8 cellular contexts compared by ENCODE assay signal in the genomic region with DNA sequence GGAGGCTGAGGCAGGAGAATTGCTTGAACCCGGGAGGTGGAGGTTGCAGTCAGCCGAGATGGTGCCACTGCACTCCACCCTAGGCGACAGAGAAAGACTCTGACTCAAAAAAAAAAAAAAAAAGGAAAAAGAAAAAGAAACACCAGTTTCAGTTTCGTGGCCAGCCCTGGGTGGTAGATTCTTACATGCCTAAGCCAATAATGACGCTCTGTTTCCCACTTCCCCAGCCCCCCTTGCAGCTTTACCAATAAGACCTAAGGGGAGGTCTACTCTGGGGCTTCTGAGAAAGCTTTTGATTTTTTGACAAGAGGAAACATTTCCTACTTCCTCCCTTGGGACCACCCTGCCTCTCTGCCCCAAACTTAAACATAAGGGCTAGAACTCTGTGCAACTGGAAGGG. TPM values are rescaled to one million over a fixed set of nuclear protein-coding genes. Genes with fewer than 3 reads are reported as not detected.
DNase-seq lines count a peak whose midpoint lies in the region; ATAC-seq and TF ChIP-seq lines count a peak whose summit lies in the region.

No MANE protein-coding gene starts in this region.

- peak overlapping the region; percentile 85 for H3K27ac Mint-ChIP-seq in activated naive CD8-positive, alpha-beta T cell treated with anti-CD3 and anti-CD28 coated beads for 36 hours

- DNase-seq in Panc1 (ENCODE audit: low read depth, low spot score) (no peak), sigmoid colon (no peak), NCI-H510A treated with DMSO at 0.1 percent for 48 hours (lab: John Stamatoyannopoulos, UW) (no peak), NCI-H2029 treated with DMSO at 0.1 percent for 48 hours (lab: John Stamatoyannopoulos, UW) (no peak), cerebellum (ENCODE audit: low spot score) (no peak)
- peak; percentile 72 for DNase-seq in activated naive CD8-positive, alpha-beta T cell treated with anti-CD3 and anti-CD28 coated beads for 36 hours
- peak; percentile 15 for DNase-seq in stimulated activated CD8-positive, alpha-beta memory T cell treated with anti-CD3 and anti-CD28 coated beads, Interleukin-12 subunit alpha, Interleukin-12 subunit beta, amount 100 ng/mL, for 24 hours (ENCODE audit: extremely low read depth)

- no peak for TF ChIP-seq POLR2A in sigmoid colon (IDR thresholded peaks at IDR 0.05)

- no peak for TF ChIP-seq EP300 in sigmoid colon (IDR thresholded peaks at IDR 0.05)

- in situ Hi-C loops in Panc1 (cut with HindIII; ENCODE audit: low pct_unique_long_range_greater_than_20kb, low sequenced_read_pairs): no loop called here

- peak overlapping the region; percentile 60; the same call in 1 of the 2 replicates for H3K27ac ChIP-seq in Panc1 (ENCODE audit: low read length)
- no peak overlapping the region for H3K27ac ChIP-seq in sigmoid colon

- BruUV-seq in Panc1 (replicated peaks; lab: Mats Ljungman, UMichigan): no TSS peak

- peaks cover 2% of the 10 kb centered on the region for H3K36me3 Mint-ChIP-seq in activated naive CD8-positive, alpha-beta T cell treated with anti-CD3 and anti-CD28 coated beads for 36 hours

- no peak for TF ChIP-seq CTCF in Panc1 (IDR thresholded peaks at IDR 0.05)
- TF ChIP-seq CTCF in sigmoid colon (IDR thresholded peaks at IDR 0.05): no peak

- WGBS in sigmoid colon, 2 donors: 52 to 79% methylated on average over 5 of the region's 5 CpGs

- POLR2A ChIA-PET in Panc1 (lab: Charles Lee): interaction anchor here (0.5 to 0.6 kb wide), 2 partner anchors 120 to 223 kb away, joined by 4 to 7 read pairs; no protein-coding TSS in a partner anchor

- H3K27me3 ChIP-seq in Panc1 (ENCODE audit: control insufficient read depth, insufficient read depth, low read length) (no peaks in the 10 kb centered on the region), sigmoid colon (no peaks in the 10 kb centered on the region)

- peaks cover 30% of the 10 kb centered on the region for H3K4me1 Mint-ChIP-seq in activated naive CD8-positive, alpha-beta T cell treated with anti-CD3 and anti-CD28 coated beads for 36 hours

- H3K36me3 ChIP-seq in Panc1 (ENCODE audit: control insufficient read depth, insufficient read depth, low read length) (no peaks in the 10 kb centered on the region), sigmoid colon (no peaks in the 10 kb centered on the region)

- peak overlapping the region; percentile 27 for H3K4me3 Mint-ChIP-seq in activated naive CD8-positive, alpha-beta T cell treated with anti-CD3 and anti-CD28 coated beads for 36 hours

- CTCF ChIA-PET in Panc1 (lab: Charles Lee): no interaction called here

- H3K4me1 ChIP-seq in Panc1 (ENCODE audit: control insufficient read depth, insufficient read depth, low read length) (peaks cover 27% of the 10 kb centered on the region), sigmoid colon (peaks cover 0 to 13% (median 12%) of the 10 kb centered on the region in 4 donors)

- ATAC-seq in GM21390 (IDR thresholded peaks at IDR 0.05; ENCODE audit: unreplicated experiment) (peak; percentile 77), Panc1 (no peak)

- intact Hi-C loops in Panc1 (cut with micrococcal nuclease; ENCODE audit: unreplicated experiment) (no loop called here), sigmoid colon (cut with DNase I) (no loop called here)

- no peaks in the 10 kb centered on the region for H3K9me3 Mint-ChIP-seq in activated naive CD8-positive, alpha-beta T cell treated with anti-CD3 and anti-CD28 coated beads for 36 hours

- H3K4me3 ChIP-seq in Panc1 (ENCODE audit: low read depth in 2 of 2, low read length in 2 of 2) (no peak overlapping the region), sigmoid colon (no peak overlapping the region)

- no peaks in the 10 kb centered on the region for H3K27me3 Mint-ChIP-seq in activated naive CD8-positive, alpha-beta T cell treated with anti-CD3 and anti-CD28 coated beads for 36 hours

- H3K9me3 ChIP-seq in Panc1 (ENCODE audit: control insufficient read depth, insufficient read depth, low read depth, low read length): no peaks in the 10 kb centered on the region
- H3K9me3 ChIP-seq in sigmoid colon: no peaks in the 10 kb centered on the region

RNA-seq across cellular contexts. Expression of a gene that starts 30.0 kb away (rescaled TPM):
- total RNA-seq in Panc1 (2021; ENCODE audit: unreplicated experiment) (73.6 TPM), sigmoid colon (10 to 100 TPM in 3 of 4 donors, 1 to 10 TPM in 1; 7.9 to 12.2 (median 10.3) TPM), cerebellum (30.3 TPM)
- 22.0 TPM for polyA plus RNA-seq in Panc1 (2012; ENCODE audit: insufficient read length)
- total RNA-seq in activated naive CD8-positive, alpha-beta T cell treated with anti-CD3 and anti-CD28 coated beads for 36 hours: 10 to 100 TPM; 11.8 to 13.1 TPM
- polyA plus RNA-seq in sigmoid colon: 10 to 100 TPM in 1 of 3 donors, 1 to 10 TPM in 2; 2.4 to 23.3 (median 5.3) TPM

Comparison
In these comparisons a context has a peak if more than half of its experiments do, and no peak if none do; other contexts are left out.
1. DNase-seq: peak in activated naive CD8-positive, alpha-beta T cell treated with anti-CD3 and anti-CD28 coated beads for 36 hours (single experiment) and stimulated activated CD8-positive, alpha-beta memory T cell treated with anti-CD3 and anti-CD28 coated beads, Interleukin-12 subunit alpha, Interleukin-12 subunit beta, amount 100 ng/mL, for 24 hours (single experiment); none in Panc1 (single experiment), sigmoid colon (single experiment), NCI-H510A treated with DMSO at 0.1 percent for 48 hours (single experiment), NCI-H2029 treated with DMSO at 0.1 percent for 48 hours (single experiment) and cerebellum (single experiment).